In genomic region chr4:184343400-184344177, GRCh38 we compare ENCODE assay signal across 8 cellular contexts.
DNase-seq lines count a peak whose midpoint lies in the region; ATAC-seq, FAIRE-seq and TF ChIP-seq lines count a peak whose summit lies in the region.

No MANE protein-coding gene starts in this region.

- H3K4me2 ChIP-seq in K562 (ENCODE audit: insufficient read depth, low read length): peak overlapping the region; percentile 76

- ATAC-seq in K562: peak; percentile 78
- no peak for ATAC-seq in HG02840 (IDR thresholded peaks at IDR 0.05; ENCODE audit: low FRiP score, unreplicated experiment)

- H3K36me3 ChIP-seq in K562 (ENCODE audit: control insufficient read depth, insufficient read depth, low read length): no peaks in the 10 kb centered on the region

- TF ChIP-seq EP300 in K562 (IDR thresholded peaks at IDR 0.05; ENCODE audit: low read length): no peak

- H3K27me3 ChIP-seq in K562 (ENCODE audit: control insufficient read depth in 2 of 2, insufficient read depth in 2 of 2, low read length in 2 of 2): no peaks in the 10 kb centered on the region

- 50% methylated on average over 19 of the region's 20 CpGs for WGBS in K562 (ENCODE audit: insufficient coverage, low coverage, missing lambda C conversion rate)

- DNase-seq in GDM1 (lab: John Stamatoyannopoulos, UW) (peak; percentile 57), HEK293T (ENCODE audit: extremely low spot score) (peak; percentile 61), NCI-H128 (lab: John Stamatoyannopoulos, UW; ENCODE audit: unreplicated experiment) (peak; percentile 30), T-helper 1 cell (peak in 3 of 5 donors; percentile 8 to 68 (median 18)), K562 (ENCODE audit: extremely low read depth in 1 of 4, low spot score in 3 of 4) (peak; percentile 29 to 65 (median 46)), hippocampal formation (lab: John Stamatoyannopoulos, UW) (peak; percentile 80 to 89), pulmonary artery endothelial cell (ENCODE audit: low read depth, low spot score) (peak; percentile 52)

- CTCF ChIA-PET in HEK293T (lab: Yijun Ruan, JAX) (interaction anchor here (0.7 kb wide), 1 partner anchor 70 kb away, joined by 3 read pairs; no protein-coding TSS in a partner anchor), K562 (lab: Yijun Ruan, JAX; ENCODE audit: low intra/inter-chr PET ratio) (no interaction called here)

- TF ChIP-seq POLR2A in K562 (conservative IDR thresholded peaks at IDR 0.05): 0 out of 2 replicates have a peak, but pooled peaks have one; percentile 35

- in situ Hi-C loops in K562 (cut with MboI): no loop called here

- peak overlapping the region; percentile 24 to 87 for H3K9ac ChIP-seq in K562 (ENCODE audit: insufficient read depth in 1 of 2, low read depth in 2 of 2, low read length in 2 of 2)

- H3K79me2 ChIP-seq in K562 (ENCODE audit: control insufficient read depth, insufficient read depth, low read length): no peaks in the 10 kb centered on the region

- peaks cover 30 to 33% of the 10 kb centered on the region in 2 experiments for H3K4me1 ChIP-seq in K562 (replicated peaks in 1 of 2; ENCODE audit: control insufficient read depth in 2 of 2, insufficient read depth in 2 of 2, low read length in 2 of 2)

- no peaks in the 10 kb centered on the region for H4K20me1 ChIP-seq in K562 (replicated peaks; ENCODE audit: control insufficient read depth, insufficient read depth, low read length)

- peak; percentile 78 for FAIRE-seq in K562 (lab: Jason Lieb, UNC)

- peak overlapping the region; percentile 97 for H2AFZ ChIP-seq in K562 (ENCODE audit: low read depth, low read length)

- no peaks in the 10 kb centered on the region for H3K9me3 ChIP-seq in K562 (replicated peaks; ENCODE audit: control insufficient read depth, insufficient read depth, low read depth, low read length)

- POLR2A ChIA-PET in HEK293T (lab: Yijun Ruan, JAX) (interaction anchor here (0.7 to 2.0 kb wide), 17 partner anchors 9 to 194 kb away, joined by 3 to 11 read pairs (median 5); partner anchors contain the start of gene IRF2), K562 (lab: Yijun Ruan, JAX) (interaction anchor here (0.9 to 1.3 kb wide), 2 partner anchors 23 to 32 kb away, joined by 4 read pairs; no protein-coding TSS in a partner anchor)

- H3K9me1 ChIP-seq in K562 (ENCODE audit: control insufficient read depth, insufficient read depth, low read length): no peaks in the 10 kb centered on the region

- intact Hi-C loops in K562 (cut with micrococcal nuclease): no loop called here

- no peak for TF ChIP-seq CTCF in K562 (IDR thresholded peaks at IDR 0.05 in 2 of 3, conservative IDR thresholded peaks at IDR 0.05 in 1 of 3; ENCODE audit: insufficient read depth in 2 of 3, low read depth in 1 of 3, low read length in 3 of 3)

- peak overlapping the region; percentile 11; the same call in 1 of the 3 replicates for H3K27ac ChIP-seq in K562 (ENCODE audit: extremely low read depth, low read depth, low read length)

- H3K4me3 ChIP-seq in K562: peak overlapping the region; percentile 37

- TF ChIP-seq RAD21 in K562 (CRISPR knock-in tag; conservative IDR thresholded peaks at IDR 0.05 in 1 of 2, IDR thresholded peaks at IDR 0.05 in 1 of 2): no peak

- TSS peak; percentile 57 for BruUV-seq in K562 (replicated peaks; lab: Mats Ljungman, UMichigan)

TF ChIP-seq in HEK293T, 16 proteins besides CTCF, POLR2A, EP300 and RAD21:
- no peak for TF ChIP-seq BHLHE40 (IDR thresholded peaks at IDR 0.05; ENCODE audit: borderline replicate concordance)
- TF ChIP-seq SUZ12 (IDR thresholded peaks at IDR 0.05): no peak
- TF ChIP-seq ARNT (IDR thresholded peaks at IDR 0.05): no peak
- TF ChIP-seq NFRKB (IDR thresholded peaks at IDR 0.05): no peak
- no peak for TF ChIP-seq ELF4 (IDR thresholded peaks at IDR 0.05)
- TF ChIP-seq SP1 (IDR thresholded peaks at IDR 0.05): no peak
- TF ChIP-seq PKNOX1 (IDR thresholded peaks at IDR 0.05): no peak
- no peak for TF ChIP-seq L3MBTL2 (conservative IDR thresholded peaks at IDR 0.05)
- no peak for TF ChIP-seq ZNF384 (IDR thresholded peaks at IDR 0.05)
- no peak for TF ChIP-seq HDGF (IDR thresholded peaks at IDR 0.05; ENCODE audit: borderline replicate concordance)
- no peak for TF ChIP-seq TARDBP (IDR thresholded peaks at IDR 0.05)

TF ChIP-seq in K562, 482 proteins besides CTCF, POLR2A, EP300 and RAD21 (continues in another document):
- peak; percentile 86 for TF ChIP-seq HCFC1 (IDR thresholded peaks at IDR 0.05; ENCODE audit: low read depth, low read length)
- peak; percentile 16; the same call in 1 of the 2 replicates for TF ChIP-seq C11orf30 (IDR thresholded peaks at IDR 0.05; ENCODE audit: low read depth)
- peak; percentile 37; the same call in 1 of the 2 replicates for TF ChIP-seq PHF8 (IDR thresholded peaks at IDR 0.05; ENCODE audit: borderline replicate concordance, low read length)
- no peak for TF ChIP-seq ZEB2 (IDR thresholded peaks at IDR 0.05)
- peak in 1 of 3 experiments; percentile 69 for TF ChIP-seq YY1 (IDR thresholded peaks at IDR 0.05; ENCODE audit: borderline replicate concordance in 1 of 3, control insufficient read depth in 1 of 3, extremely low read depth in 1 of 3, insufficient read depth in 3 of 3, insufficient read length in 1 of 3, insufficient replicate concordance in 2 of 3, low read depth in 1 of 3, low read length in 2 of 3)
- TF ChIP-seq ZNF143 (CRISPR knock-in tag; IDR thresholded peaks at IDR 0.05): peak; percentile 85
- peak; percentile 67 to 69; a peak in 3 of 4 replicates for TF ChIP-seq SIX5 (IDR thresholded peaks at IDR 0.05; ENCODE audit: borderline replicate concordance in 1 of 2, insufficient read depth in 1 of 2, low read depth in 1 of 2, low read length in 2 of 2)
- TF ChIP-seq CREB3L1 (IDR thresholded peaks at IDR 0.05; ENCODE audit: borderline replicate concordance, low read depth): peak; percentile 66; the same call in 1 of the 2 replicates
- TF ChIP-seq MAFF (IDR thresholded peaks at IDR 0.05; ENCODE audit: low read length): peak; percentile 1; the same call in 1 of the 2 replicates
- peak in 1 of 2 experiments; percentile 93 for TF ChIP-seq AFF1 (IDR thresholded peaks at IDR 0.05; ENCODE audit: low read depth in 1 of 2, partially characterized antibody in 2 of 2)

Comparison
In these comparisons a context has a peak if more than half of its experiments do, and no peak if none do; other contexts are left out.
1. DNase-seq: peak in every context shown above with its lines; median percentile 84 in hippocampal formation; 61 in HEK293T; 57 in GDM1; 52 in pulmonary artery endothelial cell; 46 in K562; 30 in NCI-H128; 18 in T-helper 1 cell.